ENCODE assay signal across 8 cellular contexts in the genomic region with DNA sequence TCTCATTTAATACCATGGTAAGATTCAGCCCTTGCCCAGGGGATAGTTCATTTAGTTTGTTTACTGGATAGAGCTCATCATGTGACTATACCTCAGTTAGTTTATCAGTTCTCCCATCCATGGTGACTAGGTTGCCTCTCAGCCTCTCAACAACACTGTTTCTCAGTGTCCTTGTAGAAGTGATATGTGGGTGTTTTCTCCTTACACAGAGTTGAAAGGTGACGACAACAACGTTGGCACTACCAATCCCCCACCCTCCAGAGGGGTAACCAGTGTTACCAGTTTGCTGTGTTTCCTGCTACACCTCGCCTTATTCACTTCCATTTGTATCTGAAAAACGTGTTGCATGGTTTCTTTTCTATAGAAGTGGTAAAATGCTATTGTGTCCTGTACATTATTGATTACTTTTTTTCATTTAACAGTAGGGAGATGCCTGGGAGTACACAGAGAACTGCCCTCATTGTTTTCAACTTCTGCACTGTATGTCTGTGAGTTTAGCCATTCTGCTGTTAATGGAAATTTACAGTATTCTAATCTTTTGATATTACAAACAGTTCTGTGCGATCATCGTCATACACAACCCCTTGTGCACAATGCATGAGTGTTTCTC. TPM values are rescaled to one million over a fixed set of nuclear protein-coding genes. Genes with fewer than 3 reads are reported as not detected.
DNase-seq lines count a peak whose midpoint lies in the region; ATAC-seq and TF ChIP-seq lines count a peak whose summit lies in the region.

No MANE protein-coding gene starts in this region.

- H3K4me1 ChIP-seq in RWPE2 (ENCODE audit: insufficient read depth, poor library complexity, severe bottlenecking): peaks cover 18% of the 10 kb centered on the region
- H3K4me1 ChIP-seq in osteoblast (ENCODE audit: insufficient read depth, low read length): peaks cover 84% of the 10 kb centered on the region

- CTCF ChIA-PET in CD4-positive, alpha-beta T cell (lab: Charles Lee): interaction anchor here (1.2 kb wide), 1 partner anchor 18 kb away, joined by 5 read pairs; no protein-coding TSS in a partner anchor

- H3K4me3 ChIP-seq in RWPE2 (ENCODE audit: severe bottlenecking) (no peak overlapping the region), epithelial cell of proximal tubule (ENCODE audit: low read depth, low read length) (peak overlapping the region; percentile 6), osteoblast (ENCODE audit: insufficient read depth, low read length) (peak overlapping the region; percentile 51)

- H4K20me1 ChIP-seq in osteoblast (ENCODE audit: insufficient read depth, low read length): peaks cover 94% of the 10 kb centered on the region

- intact Hi-C loops in CD4-positive, alpha-beta T cell (cut with DNase I, micrococcal nuclease): no loop called here

- H3K4me2 ChIP-seq in osteoblast (ENCODE audit: insufficient read depth, low read length): peak overlapping the region; percentile 60

- H2AFZ ChIP-seq in osteoblast (ENCODE audit: low read length): no peak overlapping the region

- H3K27ac ChIP-seq in CD4-positive, alpha-beta T cell (ENCODE audit: low read depth, low read length): no peak overlapping the region
- H3K27ac ChIP-seq in RWPE2 (ENCODE audit: poor library complexity, severe bottlenecking) (peak overlapping the region; percentile 97), osteoblast (ENCODE audit: low read depth, low read length) (peak overlapping the region; percentile 68)

- H3K9me3 ChIP-seq in CD4-positive, alpha-beta T cell (ENCODE audit: control insufficient read depth, low read length): no peaks in the 10 kb centered on the region
- H3K9me3 ChIP-seq in RWPE2 (ENCODE audit: severe bottlenecking): no peaks in the 10 kb centered on the region
- no peaks in the 10 kb centered on the region for H3K9me3 ChIP-seq in osteoblast (ENCODE audit: low read depth, low read length)

- H3K9me3 Mint-ChIP-seq in CD4-positive, alpha-beta T cell: no peaks in the 10 kb centered on the region

- peaks cover 96% of the 10 kb centered on the region for H3K79me2 ChIP-seq in osteoblast (ENCODE audit: insufficient read depth, low read length)

- no peak overlapping the region for H3K4me3 Mint-ChIP-seq in CD4-positive, alpha-beta T cell

- POLR2A ChIA-PET in CD4-positive, alpha-beta T cell (lab: Charles Lee): interaction anchor here (0.6 to 1.1 kb wide), 4 partner anchors 9 to 64 kb away, joined by 3 to 6 read pairs (median 4); a partner anchor contains a TSS

- peak overlapping the region; percentile 39 for H3K27ac Mint-ChIP-seq in CD4-positive, alpha-beta T cell

- peaks cover 61% of the 10 kb centered on the region for H3K36me3 Mint-ChIP-seq in CD4-positive, alpha-beta T cell (ENCODE audit: low read depth)

- DNase-seq in CD4-positive, alpha-beta T cell: no peak
- no peak for DNase-seq in RWPE2 (ENCODE audit: low spot score)
- no peak for DNase-seq in epithelial cell of proximal tubule (ENCODE audit: low read depth)
- no peak for DNase-seq in osteoblast (ENCODE audit: insufficient read length, low spot score, missing footprints)
- no peak for DNase-seq in midbrain (lab: John Stamatoyannopoulos, UW)
- no peak for DNase-seq in NCI-H2029 (lab: John Stamatoyannopoulos, UW)
- DNase-seq in NCI-H1105 treated with DMSO at 0.1 percent for 48 hours (lab: John Stamatoyannopoulos, UW): no peak
- DNase-seq in NOMO-1 (lab: John Stamatoyannopoulos, UW; ENCODE audit: unreplicated experiment in 2 of 2): no peak

- H3K27me3 ChIP-seq in CD4-positive, alpha-beta T cell (ENCODE audit: control insufficient read depth, insufficient read depth, low read length): no peaks in the 10 kb centered on the region
- H3K27me3 ChIP-seq in RWPE2 (ENCODE audit: insufficient read depth, poor library complexity, severe bottlenecking) (no peaks in the 10 kb centered on the region), osteoblast (ENCODE audit: insufficient read depth, low read length) (no peaks in the 10 kb centered on the region)

- peaks cover 88% of the 10 kb centered on the region for H3K4me1 Mint-ChIP-seq in CD4-positive, alpha-beta T cell (ENCODE audit: low read depth)

- ATAC-seq in CD4-positive, alpha-beta T cell (ENCODE audit: poor library complexity): no peak
- no peak for ATAC-seq in RWPE2 (ENCODE audit: low read depth)

- H3K36me3 ChIP-seq in RWPE2 (ENCODE audit: low read depth) (peaks cover 100% of the 10 kb centered on the region), osteoblast (ENCODE audit: insufficient read depth, low read length) (peaks cover 84% of the 10 kb centered on the region)

- no peaks in the 10 kb centered on the region for H3K27me3 Mint-ChIP-seq in CD4-positive, alpha-beta T cell

- no peak for TF ChIP-seq CTCF in CD4-positive, alpha-beta T cell (IDR thresholded peaks at IDR 0.05)
- TF ChIP-seq CTCF in RWPE2 (IDR thresholded peaks at IDR 0.05; ENCODE audit: poor library complexity, severe bottlenecking): no peak
- no peak for TF ChIP-seq CTCF in epithelial cell of proximal tubule (conservative IDR thresholded peaks at IDR 0.05; ENCODE audit: low read depth, low read length)
- no peak for TF ChIP-seq CTCF in osteoblast (IDR thresholded peaks at IDR 0.05; ENCODE audit: extremely low read depth, low read depth, low read length)

RNA-seq across cellular contexts. Expression of a gene that starts 11.6 kb away (rescaled TPM):
- total RNA-seq in CD4-positive, alpha-beta T cell: 100 to 1,000 TPM; 221 to 223 TPM
- 6.4 and 27.0 TPM in 2 replicates for total RNA-seq in epithelial cell of proximal tubule
- 818 and 1,122 TPM in 2 replicates for total RNA-seq in osteoblast

RNA-seq across cellular contexts. Expression of a gene that starts 47.7 kb away (rescaled TPM):
- total RNA-seq in CD4-positive, alpha-beta T cell: 10 to 100 TPM; 19.4 to 25.3 TPM
- 43.5 and 49.5 TPM in 2 replicates for total RNA-seq in epithelial cell of proximal tubule
- 62.2 and 78.2 TPM in 2 replicates for total RNA-seq in osteoblast

RNA-seq across cellular contexts. Expression of a gene that starts 51.7 kb away (rescaled TPM):
- 10 to 100 TPM; 40.0 to 40.8 TPM for total RNA-seq in CD4-positive, alpha-beta T cell
- total RNA-seq in epithelial cell of proximal tubule: 0.29 and 1.2 TPM in 2 replicates
- 4.1 and 4.3 TPM in 2 replicates for total RNA-seq in osteoblast
